Comparison of ENCODE assay signal across 8 cellular contexts in the genomic region with DNA sequence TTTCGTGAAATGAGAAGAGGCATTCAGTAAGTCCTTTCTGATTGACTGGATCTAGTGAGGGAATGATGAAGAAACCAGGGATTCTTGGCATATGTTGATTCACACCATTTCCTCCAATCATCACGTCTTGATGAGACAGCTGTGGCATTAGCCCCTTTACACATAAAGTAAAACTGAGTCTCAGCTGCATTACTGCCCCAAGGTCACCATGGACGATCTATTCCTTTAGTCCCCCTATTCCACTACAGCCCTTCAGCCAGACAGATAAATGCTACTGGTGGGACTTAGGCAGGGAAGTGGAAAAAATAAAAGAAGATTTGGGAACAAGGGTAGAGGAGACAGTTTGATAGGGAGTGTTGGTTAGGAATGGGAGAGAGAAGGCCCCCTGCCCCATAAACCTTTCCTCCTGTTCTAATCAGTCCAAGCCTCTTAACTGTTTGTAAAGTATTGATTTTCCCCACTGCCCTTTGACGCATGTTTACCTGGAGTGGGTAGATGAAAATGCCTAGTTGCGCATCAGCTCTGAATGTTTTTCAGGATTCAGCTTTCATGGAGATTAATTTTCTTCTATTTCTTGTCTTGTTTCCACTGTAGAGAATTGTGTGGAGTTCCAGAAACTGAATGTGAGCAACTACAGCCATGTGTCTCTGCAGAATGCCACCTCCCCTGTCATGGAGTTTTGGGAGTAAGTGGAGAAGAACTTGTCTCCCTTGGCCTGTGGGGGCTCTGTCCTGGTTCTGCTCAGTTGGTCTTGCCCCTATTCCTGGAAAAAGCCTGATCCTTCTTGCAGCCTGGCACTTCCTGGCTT. TPM values are rescaled to one million over a fixed set of nuclear protein-coding genes. Genes with fewer than 3 reads are reported as not detected.
"Had no signal": no experiment of that assay in that cellular context is flagged by ENCODE, and none has a peak within 500 bp of the region (broad histone marks: within the 10 kb centered on the region; RNA-seq: fewer than 3 reads in every experiment).

No MANE protein-coding gene starts in this region.

- H2AFZ ChIP-seq: GM23248 had no signal

- H3K9me3 Mint-ChIP-seq: IgD-negative memory B cell had no signal

- H3K9ac ChIP-seq: GM23248, KMS-11 had no signal

- H3K4me2 ChIP-seq: KMS-11 had no signal

- H3K4me3 Mint-ChIP-seq: IgD-negative memory B cell had no signal

- H3K4me3 ChIP-seq: GM23248 had no signal

- H3K27ac ChIP-seq: GM23248, KMS-11 had no signal

- H3K36me3 Mint-ChIP-seq: IgD-negative memory B cell had no signal

- DNase-seq: GM23248, GOT3, H7, HCEC 1CT, KBM-7 had no signal

RNA-seq across cellular contexts. Expression of a gene that starts 6.9 kb away (rescaled TPM):
- total RNA-seq: GM23248, HT-29 had no signal
- polyA plus RNA-seq: GM23248, IgD-negative memory B cell had no signal
